In genomic region chr12:22672951-22673350, GRCh38 we compare ENCODE assay signal across 19 cellular contexts. TPM values are rescaled to one million over a fixed set of nuclear protein-coding genes. Genes with fewer than 3 reads are reported as not detected.
DNase-seq lines count a peak whose midpoint lies in the region; ATAC-seq and TF ChIP-seq lines count a peak whose summit lies in the region.
"Had no signal": no experiment of that assay in that cellular context is flagged by ENCODE, and none has a peak within 500 bp of the region (broad histone marks: within the 10 kb centered on the region; RNA-seq: fewer than 3 reads in every experiment).

No MANE protein-coding gene starts in this region.

- no peak overlapping the region for H3K27ac ChIP-seq in vagina
- H3K27ac ChIP-seq: pancreas, skin epidermis, tibial nerve had no signal

- H3K9ac ChIP-seq in adipocyte (ENCODE audit: low read length), result peak overlapping the region; percentile 14

- H3K27me3 ChIP-seq in adipocyte (replicated peaks; ENCODE audit: control insufficient read depth, insufficient read depth, low read length), result no peaks in the 10 kb centered on the region
- H3K27me3 ChIP-seq in vagina, result no peaks in the 10 kb centered on the region
- H3K27me3 ChIP-seq: pancreas, tibial nerve had no signal

- intact Hi-C loops in mucosa of descending colon (cut with DNase I, micrococcal nuclease) (no loop called here), vagina (cut with DNase I) (no loop called here)

- ATAC-seq in mucosa of descending colon (no peak), GM18858 (IDR thresholded peaks at IDR 0.05; ENCODE audit: unreplicated experiment) (no peak)
- ATAC-seq: activated CD4-positive, alpha-beta T cell treated with anti-CD3 and anti-CD28 coated beads for 36 hours; pancreas had no signal

- no peak for TF ChIP-seq CTCF in fibroblast of the aortic adventitia (IDR thresholded peaks at IDR 0.05; ENCODE audit: insufficient read depth, low read length)
- no peak for TF ChIP-seq CTCF in mucosa of descending colon (IDR thresholded peaks at IDR 0.05)
- no peak for TF ChIP-seq CTCF in vagina (IDR thresholded peaks at IDR 0.05)

- H3K9me3 ChIP-seq in adipocyte (ENCODE audit: control insufficient read depth, low read length) (no peaks in the 10 kb centered on the region), mucosa of descending colon (no peaks in the 10 kb centered on the region), vagina (no peaks in the 10 kb centered on the region)
- H3K9me3 ChIP-seq: pancreas had no signal

- H3K4me3 ChIP-seq in adipocyte (ENCODE audit: low read length) (no peak overlapping the region), fibroblast of the aortic adventitia (ENCODE audit: low read depth, low read length) (no peak overlapping the region), mucosa of descending colon (no peak overlapping the region), vagina (no peak overlapping the region)
- H3K4me3 ChIP-seq: pancreas, skin epidermis, tibial nerve had no signal

- peaks cover 21% of the 10 kb centered on the region for H3K36me3 ChIP-seq in adipocyte (ENCODE audit: control insufficient read depth, insufficient read depth, low read length, severe bottlenecking)
- no peaks in the 10 kb centered on the region for H3K36me3 ChIP-seq in mucosa of descending colon (ENCODE audit: low read depth)
- H3K36me3 ChIP-seq in vagina, result peaks cover 0 to 27% of the 10 kb centered on the region in 2 donors

- H3K4me1 ChIP-seq in adipocyte (ENCODE audit: control insufficient read depth, insufficient read depth, low read length), result peaks cover 10% of the 10 kb centered on the region
- H3K4me1 ChIP-seq in mucosa of descending colon (ENCODE audit: low read depth), result peaks cover 2% of the 10 kb centered on the region
- H3K4me1 ChIP-seq in vagina, result no peaks in the 10 kb centered on the region
- H3K4me1 ChIP-seq: pancreas, tibial nerve had no signal

- TF ChIP-seq POLR2A in vagina (IDR thresholded peaks at IDR 0.05), result no peak

- DNase-seq in A172 (ENCODE audit: low spot score) (peak; percentile 29), GM04504 (ENCODE audit: low read depth) (peak; percentile 56), adipocyte (ENCODE audit: low read depth) (peak; percentile 80), fibroblast of the aortic adventitia (ENCODE audit: low read depth) (peak; percentile 67), mesenteric fat pad (ENCODE audit: low spot score) (no peak), mucosa of descending colon (no peak), vagina (ENCODE audit: extremely low spot score in 2 of 2) (no peak)
- DNase-seq: 8988T; activated CD4-positive, alpha-beta T cell treated with anti-CD3 and anti-CD28 coated beads for 36 hours; activated CD8-positive, alpha-beta memory T cell treated with anti-CD3 and anti-CD28 coated beads, Interleukin-2, amount 50 U/mL, for 48 hours; activated naive CD4-positive, alpha-beta T cell treated with anti-CD3 and anti-CD28 coated beads, Interleukin-2, amount 10 ng/mL, durations not matched to agents 7 days and 5 days; head of caudate nucleus; NCI-H187; NCI-H446 treated with DMSO at 0.1 percent for 48 hours; pancreas; SHP77 had no signal

RNA-seq across cellular contexts. Expression of gene ETNK1, which starts 48.0 kb away (rescaled TPM):
- 25.7 and 26.1 TPM in 2 replicates for total RNA-seq in A172 (2014; rRNA removed; shearing (Covaris generic))
- 37.6 and 51.1 TPM in 2 replicates for total RNA-seq in fibroblast of the aortic adventitia (ENCODE audit: low replicate concordance)
- total RNA-seq in mesenteric fat pad, result 52.6 TPM
- total RNA-seq in mucosa of descending colon, result 100 to 1,000 TPM in 2 of 3 donors, 10 to 100 TPM in 1; 81.3 to 166 (median 115) TPM
- 23.3 TPM for total RNA-seq in vagina

Comparison
In these comparisons a context has a peak if more than half of its experiments do, and no peak if none do; other contexts are left out.
1. DNase-seq: peak in A172 (single experiment), GM04504 (single experiment), adipocyte (single experiment) and fibroblast of the aortic adventitia (single experiment); none in mesenteric fat pad (single experiment), mucosa of descending colon (0 of 3) and vagina (0 of 2).